Comparison of ENCODE assay signal across 13 cellular contexts in genomic region chr21:46205766-46206162, GRCh38. TPM values are rescaled to one million over a fixed set of nuclear protein-coding genes. Genes with fewer than 3 reads are reported as not detected.
"Had no signal": no experiment of that assay in that cellular context is flagged by ENCODE, and none has a peak within 500 bp of the region (broad histone marks: within the 10 kb centered on the region; RNA-seq: fewer than 3 reads in every experiment).

No MANE protein-coding gene starts in this region.

- H3K27me3 Mint-ChIP-seq: activated CD4-positive, alpha-beta T cell treated with anti-CD3 and anti-CD28 coated beads, Interleukin-2, amount 10 ng/mL, durations not matched to agents 24 days and 14 days; activated naive CD4-positive, alpha-beta T cell treated with anti-CD3 and anti-CD28 coated beads, Interleukin-2, amount 10 ng/mL, durations not matched to agents 7 days and 5 days; dendritic cell treated with granulocyte-macrophage colony-stimulating factor and Interleukin-4, amounts not matched to agents 40 ng/mL and 50 ng/mL, for 4 days had no signal

- ATAC-seq: left lobe of liver had no signal

- H3K4me3 Mint-ChIP-seq: activated CD4-positive, alpha-beta T cell treated with anti-CD3 and anti-CD28 coated beads, Interleukin-2, amount 10 ng/mL, durations not matched to agents 24 days and 14 days; activated naive CD4-positive, alpha-beta T cell treated with anti-CD3 and anti-CD28 coated beads, Interleukin-2, amount 10 ng/mL, durations not matched to agents 7 days and 5 days; dendritic cell treated with granulocyte-macrophage colony-stimulating factor and Interleukin-4, amounts not matched to agents 40 ng/mL and 50 ng/mL, for 4 days; immature natural killer cell; neural crest cell; T-helper 1 cell treated with Interleukin-12 subunit alpha and Interleukin-12 subunit beta and Interleukin-4 antibody, amounts not matched to agents 30 μg/mL and 1 μg/mL, for 36 hours had no signal

- H3K9me3 Mint-ChIP-seq: activated CD4-positive, alpha-beta T cell treated with anti-CD3 and anti-CD28 coated beads, Interleukin-2, amount 10 ng/mL, durations not matched to agents 24 days and 14 days; activated naive CD4-positive, alpha-beta T cell treated with anti-CD3 and anti-CD28 coated beads, Interleukin-2, amount 10 ng/mL, durations not matched to agents 7 days and 5 days; dendritic cell treated with granulocyte-macrophage colony-stimulating factor and Interleukin-4, amounts not matched to agents 40 ng/mL and 50 ng/mL, for 4 days; immature natural killer cell; neural crest cell; T-helper 1 cell treated with Interleukin-12 subunit alpha and Interleukin-12 subunit beta and Interleukin-4 antibody, amounts not matched to agents 30 μg/mL and 1 μg/mL, for 36 hours had no signal

- H3K27ac Mint-ChIP-seq: activated CD4-positive, alpha-beta T cell treated with anti-CD3 and anti-CD28 coated beads, Interleukin-2, amount 10 ng/mL, durations not matched to agents 24 days and 14 days; activated naive CD4-positive, alpha-beta T cell treated with anti-CD3 and anti-CD28 coated beads, Interleukin-2, amount 10 ng/mL, durations not matched to agents 7 days and 5 days; dendritic cell treated with granulocyte-macrophage colony-stimulating factor and Interleukin-4, amounts not matched to agents 40 ng/mL and 50 ng/mL, for 4 days; T-helper 1 cell treated with Interleukin-12 subunit alpha and Interleukin-12 subunit beta and Interleukin-4 antibody, amounts not matched to agents 30 μg/mL and 1 μg/mL, for 36 hours had no signal

- H3K27ac ChIP-seq: ovary, skin epidermis, tibial artery had no signal

- H3K4me1 Mint-ChIP-seq: activated CD4-positive, alpha-beta T cell treated with anti-CD3 and anti-CD28 coated beads, Interleukin-2, amount 10 ng/mL, durations not matched to agents 24 days and 14 days; activated naive CD4-positive, alpha-beta T cell treated with anti-CD3 and anti-CD28 coated beads, Interleukin-2, amount 10 ng/mL, durations not matched to agents 7 days and 5 days had no signal

- H3K4me3 ChIP-seq: ovary, skin epidermis, tibial artery had no signal

- DNase-seq: activated CD4-positive, alpha-beta T cell treated with anti-CD3 and anti-CD28 coated beads, Interleukin-2, amount 10 ng/mL, durations not matched to agents 24 days and 14 days; activated naive CD4-positive, alpha-beta T cell treated with anti-CD3 and anti-CD28 coated beads, Interleukin-2, amount 10 ng/mL, durations not matched to agents 7 days and 5 days; central memory CD4-positive, alpha-beta T cell; erythroblast; immature natural killer cell; mesendoderm had no signal

- H3K36me3 ChIP-seq: ovary had no signal

- H3K9me3 ChIP-seq: ovary, tibial artery had no signal

- H3K27me3 ChIP-seq: ovary, tibial artery had no signal

- H3K4me1 ChIP-seq: tibial artery had no signal

RNA-seq across cellular contexts. Expression of gene FTCD, which starts 50.4 kb away (rescaled TPM):
- polyA plus RNA-seq: immature natural killer cell had no signal
